ENCODE assay signal across 1 cellular context in genomic region chr17:82239401-82239925, GRCh38.
TF ChIP-seq lines count a peak whose summit lies in the region.

No MANE protein-coding gene starts in this region.

TF ChIP-seq in HepG2, 621 proteins besides CTCF, POLR2A, EP300 and RAD21 (continued from another document):
- TF ChIP-seq ARID4A (CRISPR knock-in tag; IDR thresholded peaks at IDR 0.05; ENCODE audit: borderline replicate concordance) (no peak), TIGD3 (CRISPR knock-in tag; IDR thresholded peaks at IDR 0.05; ENCODE audit: borderline replicate concordance) (peak; percentile 21; the same call in 1 of the 2 replicates), ZNF362 (CRISPR knock-in tag; IDR thresholded peaks at IDR 0.05; ENCODE audit: borderline replicate concordance) (no peak), ZNF646 (CRISPR knock-in tag; IDR thresholded peaks at IDR 0.05) (no peak), MEIS2 (CRISPR knock-in tag; IDR thresholded peaks at IDR 0.05) (no peak), ZNF335 (CRISPR knock-in tag; IDR thresholded peaks at IDR 0.05) (peak; percentile 9; the same call in 1 of the 2 replicates), ZHX1 (CRISPR knock-in tag; IDR thresholded peaks at IDR 0.05; ENCODE audit: low read depth) (peak; percentile 46; the same call in 1 of the 2 replicates), TEAD3 (CRISPR knock-in tag; optimal IDR thresholded peaks at IDR 0.05; ENCODE audit: borderline replicate concordance) (no peak), NR2F1 (CRISPR knock-in tag; IDR thresholded peaks at IDR 0.05) (no peak), KDM3A (CRISPR knock-in tag; IDR thresholded peaks at IDR 0.05; ENCODE audit: low read depth) (no peak), ZNF672 (CRISPR knock-in tag; IDR thresholded peaks at IDR 0.05) (peak; percentile 30; the same call in 1 of the 2 replicates), STAG1 (CRISPR knock-in tag; IDR thresholded peaks at IDR 0.05) (no peak), HOXD1 (CRISPR knock-in tag; IDR thresholded peaks at IDR 0.05) (0 out of 2 replicates have a peak, but pooled peaks have one; percentile 29), ZBTB3 (CRISPR knock-in tag; IDR thresholded peaks at IDR 0.05; ENCODE audit: borderline replicate concordance, low read depth) (no peak), HNF4A (CRISPR knock-in tag; IDR thresholded peaks at IDR 0.05) (no peak), ZBTB42 (CRISPR knock-in tag; IDR thresholded peaks at IDR 0.05) (no peak), ZBED4 (CRISPR knock-in tag; IDR thresholded peaks at IDR 0.05; ENCODE audit: borderline replicate concordance) (0 out of 2 replicates have a peak, but pooled peaks have one; percentile 3), TMF1 (CRISPR knock-in tag; IDR thresholded peaks at IDR 0.05; ENCODE audit: low read depth) (0 out of 2 replicates have a peak, but pooled peaks have one; percentile 4), FOXK1 (CRISPR knock-in tag; IDR thresholded peaks at IDR 0.05; ENCODE audit: borderline replicate concordance, low read depth) (no peak), SALL2 (CRISPR knock-in tag; IDR thresholded peaks at IDR 0.05) (no peak), YEATS4 (CRISPR knock-in tag; IDR thresholded peaks at IDR 0.05; ENCODE audit: borderline replicate concordance) (no peak), ZNF235 (CRISPR knock-in tag; IDR thresholded peaks at IDR 0.05; ENCODE audit: borderline replicate concordance) (no peak), TGIF2 (CRISPR knock-in tag; IDR thresholded peaks at IDR 0.05) (no peak)
